In the genomic region with DNA sequence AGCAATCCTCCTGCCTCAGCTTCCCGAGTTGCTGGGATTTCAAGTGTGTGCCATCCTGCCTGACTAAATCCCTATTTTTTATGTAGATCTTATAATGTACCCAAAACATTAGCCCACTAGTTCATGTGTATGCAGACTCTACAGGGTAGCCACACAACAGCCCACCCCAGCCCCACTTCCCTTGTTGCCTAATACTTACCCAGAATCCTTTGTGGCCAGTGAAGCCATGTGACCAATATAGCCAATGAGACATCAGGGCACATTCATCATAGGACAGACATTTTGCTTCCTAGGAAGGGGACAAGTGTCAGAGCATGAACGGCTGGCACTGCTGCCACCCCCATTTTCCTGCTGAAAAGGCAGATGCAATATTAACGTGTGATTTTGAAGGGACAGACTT, we compare ENCODE assay signal across 32 cellular contexts. TPM values are rescaled to one million over a fixed set of nuclear protein-coding genes. Genes with fewer than 3 reads are reported as not detected.
DNase-seq lines count a peak whose midpoint lies in the region; ATAC-seq, FAIRE-seq and TF ChIP-seq lines count a peak whose summit lies in the region.
"Had no signal": no experiment of that assay in that cellular context is flagged by ENCODE, and none has a peak within 500 bp of the region (broad histone marks: within the 10 kb centered on the region; RNA-seq: fewer than 3 reads in every experiment).

No MANE protein-coding gene starts in this region.

- FAIRE-seq in H1 (lab: Jason Lieb, UNC) = no peak
- FAIRE-seq: bronchial epithelial cell, small intestine had no signal

- H3K36me3 ChIP-seq in GM23248 (ENCODE audit: low read depth) (no peaks in the 10 kb centered on the region), H1 (ENCODE audit: control insufficient read depth in 2 of 4, insufficient read depth in 4 of 4, low read length in 3 of 4) (no peaks in the 10 kb centered on the region)
- H3K36me3 ChIP-seq: left lung, thoracic aorta had no signal

- no peak overlapping the region for H2BK15ac ChIP-seq in H1 (ENCODE audit: low read length)

- H4K91ac ChIP-seq in H1 (replicated peaks; ENCODE audit: insufficient read length, low read length) = no peak overlapping the region

- H3K79me2 ChIP-seq in GM23248 (ENCODE audit: insufficient read depth) (no peaks in the 10 kb centered on the region), H1 (ENCODE audit: control insufficient read depth in 1 of 2, insufficient read depth in 2 of 2, low read length in 2 of 2) (no peaks in the 10 kb centered on the region)
- H3K79me2 ChIP-seq: parathyroid adenoma had no signal

- no peak overlapping the region for H2BK120ac ChIP-seq in H1 (replicated peaks; ENCODE audit: low read depth, low read length)

- H2BK5ac ChIP-seq in H1 (ENCODE audit: low read depth, low read length) = no peak overlapping the region

- 75 to 84% methylated on average over 3 of the region's 3 CpGs for WGBS in GM23248 (ENCODE audit: low coverage in 1 of 2, low lambda C conversion rate in 2 of 2, missing lambda C conversion rate in 2 of 2), 2 experiments
- WGBS in H1 (ENCODE audit: extremely low coverage in 1 of 2, insufficient coverage in 1 of 2, insufficient read length in 1 of 2, insufficient replicate concordance in 2 of 2, low coverage in 1 of 2, low lambda C conversion rate in 2 of 2, missing lambda C conversion rate in 1 of 2), 2 experiments = 89% methylated on average over 3 of the region's 3 CpGs; no CpG with 5 or more reads in 1 of the 2 experiments

- H3K9me3 ChIP-seq in GM23248 (ENCODE audit: low read depth) = no peaks in the 10 kb centered on the region
- no peaks in the 10 kb centered on the region for H3K9me3 ChIP-seq in H1 (ENCODE audit: insufficient read depth in 2 of 2, low read depth in 1 of 2, low read length in 1 of 2)
- H3K9me3 ChIP-seq: left lung, thoracic aorta had no signal

- H3F3A ChIP-seq in GM23248 (ENCODE audit: insufficient read depth) = peaks cover 47% of the 10 kb centered on the region

- H3K56ac ChIP-seq in H1 (replicated peaks; ENCODE audit: insufficient read length, low read depth, low read length) = no peak overlapping the region

- no peak overlapping the region for H3K14ac ChIP-seq in H1 (ENCODE audit: insufficient read length)

- CTCF ChIA-PET in H1 (lab: Charles Lee; ENCODE audit: partially characterized antibody) = interaction anchor here (0.8 to 1.6 kb wide), 5 partner anchors 12 to 64 kb away, joined by 3 to 6 read pairs (median 4); no protein-coding TSS in a partner anchor

- ATAC-seq in HG02885 (IDR thresholded peaks at IDR 0.05; ENCODE audit: poor library complexity, unreplicated experiment) = no peak
- ATAC-seq: Panc1 had no signal

- H4K20me1 ChIP-seq in GM23248 (ENCODE audit: insufficient read depth) (no peaks in the 10 kb centered on the region), H1 (replicated peaks in 1 of 2; ENCODE audit: control insufficient read depth in 1 of 2, insufficient read depth in 2 of 2, low read length in 2 of 2) (no peaks in the 10 kb centered on the region)

- H2AFZ ChIP-seq in GM23248 (peak overlapping the region; percentile 64), H1 (ENCODE audit: low read length) (no peak overlapping the region)
- H2AFZ ChIP-seq: parathyroid adenoma had no signal

- H3K9me2 ChIP-seq in GM23248 (ENCODE audit: insufficient read depth) = no peaks in the 10 kb centered on the region

- peak overlapping the region; percentile 0 for H3K4me2 ChIP-seq in GM23248 (ENCODE audit: unreplicated experiment)
- no peak overlapping the region for H3K4me2 ChIP-seq in H1 (ENCODE audit: insufficient read depth in 1 of 2, low read depth in 2 of 2, low read length in 2 of 2)

- H3K4ac ChIP-seq in H1 (replicated peaks; ENCODE audit: insufficient read length, low read depth, low read length) = no peak overlapping the region

- in situ Hi-C loops in GM23248 (cut with MboI) = no loop called here

- TF ChIP-seq CTCF in NB4 (IDR thresholded peaks at IDR 0.05; ENCODE audit: low read depth, low read length) (no peak), H1 (IDR thresholded peaks at IDR 0.05; ENCODE audit: control extremely low read depth in 1 of 3, insufficient read depth in 1 of 3, low read depth in 1 of 3, low read length in 3 of 3) (no peak)

- DNase-seq in CMK (ENCODE audit: low read depth) (peak; percentile 3), GM23248 (no peak), NB4 (ENCODE audit: low read depth) (peak; percentile 42), H1 (ENCODE audit: low read depth in 1 of 2, low spot score in 2 of 2) (no peak), RPMI8226 (no peak)
- DNase-seq in stimulated activated naive CD4-positive, alpha-beta T cell treated with Interleukin-2 at 50 U/mL for 16 hours (lab: John Stamatoyannopoulos, UW) = no peak
- no peak for DNase-seq in stimulated activated CD4-positive, alpha-beta T cell treated with anti-CD3 and anti-CD28 coated beads, Interleukin-2, amount 100 ng/mL, for 24 hours
- DNase-seq: activated CD4-positive, alpha-beta T cell treated with anti-CD3 and anti-CD28 coated beads, Interleukin-2, amount 10 ng/mL, durations not matched to agents 24 days and 14 days; activated effector memory CD4-positive, alpha-beta T cell treated with anti-CD3 and anti-CD28 coated beads, Interleukin-2, amount 50 U/mL, for 16 hours; activated naive CD8-positive, alpha-beta T cell treated with anti-CD3 and anti-CD28 coated beads for 36 hours; activated T-cell treated with anti-CD3 and anti-CD28 coated beads, Interleukin-2, amount 50 U/mL, for 1 hour; anterior cingulate cortex; GF-D8; left lung; mesenchymal stem cell; NCI-H1092 treated with DMSO at 0.1 percent for 48 hours; NCI-H1694 treated with DMSO at 0.1 percent for 48 hours; NCI-H2171 treated with DMSO at 0.1 percent for 48 hours; NCI-H524 treated with DMSO at 0.1 percent for 48 hours; NK-92 treated with Interleukin-12 subunit alpha and Interleukin-12 subunit beta, amount 100 ng/mL, for 24 hours; retina; SHP77 treated with DMSO at 0.1 percent for 48 hours; small intestine; T-helper 9 cell had no signal

- no peak overlapping the region for H4K8ac ChIP-seq in H1 (ENCODE audit: extremely low read depth, insufficient read depth, low read length)

- no peak overlapping the region for H2AK5ac ChIP-seq in H1 (ENCODE audit: low read depth, low read length)

- POLR2A ChIA-PET in H1 (lab: Charles Lee; ENCODE audit: partially characterized antibody) = no interaction called here

- no peak for TF ChIP-seq RAD21 in H1 (IDR thresholded peaks at IDR 0.05 in 1 of 2, conservative IDR thresholded peaks at IDR 0.05 in 1 of 2; ENCODE audit: low read depth in 2 of 2, low read length in 2 of 2)

- H2BK12ac ChIP-seq in H1 (ENCODE audit: low read depth, low read length) = no peak overlapping the region

- H3K79me1 ChIP-seq in H1 (ENCODE audit: low read depth, low read length) = no peaks in the 10 kb centered on the region

- no peak overlapping the region for H3K18ac ChIP-seq in H1 (ENCODE audit: extremely low read depth, low read length)

- no peaks in the 10 kb centered on the region; the same call in 1 of the 2 replicates for H3K23me2 ChIP-seq in H1 (ENCODE audit: low read depth, low read length)

- no peak overlapping the region for H4K5ac ChIP-seq in H1 (ENCODE audit: insufficient read length, low read depth, low read length)

- H3K4me3 ChIP-seq in GM23248 (no peak overlapping the region), NB4 (ENCODE audit: low read depth, low read length) (no peak overlapping the region), H1 (ENCODE audit: extremely low read depth in 1 of 4, insufficient read depth in 2 of 4, low read depth in 3 of 4, low read length in 4 of 4) (no peak overlapping the region)
- H3K4me3 ChIP-seq: left lung, thoracic aorta had no signal

- no peak overlapping the region for H3K23ac ChIP-seq in H1 (ENCODE audit: insufficient read length)

- peaks cover 68% of the 10 kb centered on the region for H3K4me1 ChIP-seq in GM23248 (ENCODE audit: insufficient read depth)
- H3K4me1 ChIP-seq in H1 (replicated peaks in 1 of 4; ENCODE audit: control insufficient read depth in 3 of 4, insufficient read depth in 4 of 4, low read length in 3 of 4) = peaks cover 0 to 5% (median 4%) of the 10 kb centered on the region in 4 experiments; a peak in 6 of 7 replicates

- TF ChIP-seq EP300 in H1 (IDR thresholded peaks at IDR 0.05; ENCODE audit: borderline replicate concordance in 1 of 2, low read depth in 2 of 2, low read length in 2 of 2) = no peak

- H3K27ac ChIP-seq in GM23248 (peak overlapping the region; percentile 70), H1 (ENCODE audit: low read depth, low read length) (no peak overlapping the region)
- H3K27ac ChIP-seq: parathyroid adenoma had no signal

- H3K9ac ChIP-seq in GM23248 (peak overlapping the region; percentile 34; the same call in 1 of the 2 replicates), H1 (replicated peaks in 1 of 4; ENCODE audit: extremely low read depth in 1 of 4, low read depth in 3 of 4, low read length in 3 of 4) (no peak overlapping the region)
- H3K9ac ChIP-seq: parathyroid adenoma had no signal

- TF ChIP-seq POLR2A in NB4 (IDR thresholded peaks at IDR 0.05; ENCODE audit: extremely low read depth, insufficient read length) (no peak), H1 (IDR thresholded peaks at IDR 0.05; ENCODE audit: control extremely low read depth in 1 of 2, low read depth in 2 of 2, low read length in 2 of 2) (no peak)

- H3K27me3 ChIP-seq in GM23248 (replicated peaks; ENCODE audit: insufficient read depth) (no peaks in the 10 kb centered on the region), H1 (replicated peaks in 1 of 4; ENCODE audit: control insufficient read depth in 3 of 4, extremely low read depth in 1 of 4, insufficient read depth in 3 of 4, low read length in 3 of 4) (peaks cover 0 to 8% (median 2%) of the 10 kb centered on the region in 4 experiments; a peak in 4 of 7 replicates)

- H2BK20ac ChIP-seq in H1 (ENCODE audit: low read length) = no peak overlapping the region

RNA-seq across cellular contexts. Expression of a gene that starts 36.0 kb away (rescaled TPM):
- not detected in 2 replicates for total RNA-seq in GM23248 (2014; rRNA removed; shearing (Covaris generic))
- polyA plus RNA-seq in GM23248 (2016; fragmentation: Nextera tagmentation; extraction: Ambion mirVana) (not detected in 2 replicates), H1 (2011; rRNA removed) (0.11 and 0.22 TPM in 2 replicates)
- total RNA-seq in H1 (2021; fragmentation: NEBNext Ultra II Directional; extraction: Animal tissue kit (Norgen Biotek cat#: 25700)) = not detected in 2 replicates
- polyA plus RNA-seq in H1 (2011; cell fraction: cytosol; rRNA removed) = not detected
- polyA plus RNA-seq in H1 (2011; cell fraction: nucleus; rRNA removed) = not detected
- polyA plus RNA-seq in H1 (2012, experiment 1 of 2) = not detected in 4 replicates
- polyA plus RNA-seq in H1 (2012, experiment 2 of 2) = not detected
- 0.10 TPM for polyA plus RNA-seq in H1 (2013, experiment 1 of 2)
- polyA plus RNA-seq in H1 (2013, experiment 2 of 2) = not detected
- polyA minus RNA-seq in H1 (2011; rRNA and poly(A)+ RNA removed) = not detected in 2 replicates
- polyA minus RNA-seq in H1 (2011; cell fraction: cytosol; rRNA and poly(A)+ RNA removed) = not detected
- not detected for polyA minus RNA-seq in H1 (2011; cell fraction: nucleus; rRNA and poly(A)+ RNA removed)
- total RNA-seq: activated CD4-positive, alpha-beta T cell treated with anti-CD3 and anti-CD28 coated beads, Interleukin-2, amount 10 ng/mL, durations not matched to agents 24 days and 14 days; activated CD8-positive, alpha-beta memory T cell treated with anti-CD3 and anti-CD28 coated beads for 36 hours; activated naive CD8-positive, alpha-beta T cell treated with anti-CD3 and anti-CD28 coated beads for 36 hours; bronchial epithelial cell; neural crest cell; thoracic aorta had no signal
- polyA plus RNA-seq: CD14-positive monocyte, small intestine had no signal

RNA-seq across cellular contexts. Expression of a gene that starts 36.6 kb away (rescaled TPM):
- total RNA-seq in GM23248 (2014; rRNA removed; shearing (Covaris generic)) = 31.5 and 31.6 TPM in 2 replicates
- 21.6 and 24.0 TPM in 2 replicates for polyA plus RNA-seq in GM23248 (2016; fragmentation: Nextera tagmentation; extraction: Ambion mirVana)
- 1.0 TPM in 2 replicates for total RNA-seq in H1 (2021; fragmentation: NEBNext Ultra II Directional; extraction: Animal tissue kit (Norgen Biotek cat#: 25700))
- 0.80 and 1.1 TPM in 2 replicates for polyA plus RNA-seq in H1 (2011; rRNA removed)
- polyA plus RNA-seq in H1 (2011; cell fraction: cytosol; rRNA removed) = 0.89 TPM
- polyA plus RNA-seq in H1 (2011; cell fraction: nucleus; rRNA removed) = 3.3 TPM
- polyA plus RNA-seq in H1 (2012, experiment 1 of 2) = 1.1 to 1.3 TPM (median 1.1 TPM) in 4 replicates
- polyA plus RNA-seq in H1 (2012, experiment 2 of 2) = 0.35 TPM
- polyA plus RNA-seq in H1 (2013, experiment 1 of 2) = 0.53 TPM
- 0.52 TPM for polyA plus RNA-seq in H1 (2013, experiment 2 of 2)
- polyA minus RNA-seq in H1 (2011; rRNA and poly(A)+ RNA removed) = 1.9 and 2.0 TPM in 2 replicates
- 1.2 TPM for polyA minus RNA-seq in H1 (2011; cell fraction: cytosol; rRNA and poly(A)+ RNA removed)
- polyA minus RNA-seq in H1 (2011; cell fraction: nucleus; rRNA and poly(A)+ RNA removed) = 1.5 TPM
- total RNA-seq: activated naive CD8-positive, alpha-beta T cell treated with anti-CD3 and anti-CD28 coated beads for 36 hours; bronchial epithelial cell had no signal
- polyA plus RNA-seq: CD14-positive monocyte had no signal

Comparison
In these comparisons a context has a peak if more than half of its experiments do, and no peak if none do; other contexts are left out.
1. DNase-seq: peak in CMK (single experiment) and NB4 (single experiment); none in GM23248 (single experiment), H1 (0 of 2), stimulated activated naive CD4-positive, alpha-beta T cell treated with Interleukin-2 at 50 U/mL for 16 hours (single experiment), RPMI8226 (single experiment) and stimulated activated CD4-positive, alpha-beta T cell treated with anti-CD3 and anti-CD28 coated beads, Interleukin-2, amount 100 ng/mL, for 24 hours (0 of 2).
2. RNA of a gene that starts 36.6 kb away (total RNA-seq): 31.5 to 31.6 TPM in GM23248; 1.0 TPM in H1; every median in the first group is over 10 times any median in the second.